ENCODE assay signal across 8 cellular contexts in genomic region chr10:114498413-114499111, GRCh38.
DNase-seq lines count a peak whose midpoint lies in the region; ATAC-seq, FAIRE-seq and TF ChIP-seq lines count a peak whose summit lies in the region.
"Had no signal": no experiment of that assay in that cellular context is flagged by ENCODE, and none has a peak within 500 bp of the region (broad histone marks: within the 10 kb centered on the region; RNA-seq: fewer than 3 reads in every experiment).

No MANE protein-coding gene starts in this region.

- no peak for FAIRE-seq in small intestine (lab: Jason Lieb, UNC)

- H3K4me1 ChIP-seq in PC-9 (replicated peaks; ENCODE audit: insufficient read depth): peaks cover 23% of the 10 kb centered on the region
- peaks cover 2 to 11% of the 10 kb centered on the region in 2 donors for H3K4me1 ChIP-seq in small intestine (ENCODE audit: control insufficient read depth in 2 of 2, insufficient read depth in 1 of 2, low read depth in 1 of 2, low read length in 1 of 2)
- H3K4me1 ChIP-seq in GM23338 (ENCODE audit: insufficient read depth): peaks cover 7% of the 10 kb centered on the region; the same call in 1 of the 2 replicates

- H3K9me2 ChIP-seq in PC-9 (ENCODE audit: insufficient read depth): no peaks in the 10 kb centered on the region
- no peaks in the 10 kb centered on the region for H3K9me2 ChIP-seq in GM23338 (ENCODE audit: insufficient read depth)

- no peaks in the 10 kb centered on the region for H3K36me3 ChIP-seq in PC-9 (ENCODE audit: low read depth)
- H3K36me3 ChIP-seq in small intestine (ENCODE audit: control insufficient read depth in 2 of 2, insufficient read depth in 2 of 2, low read length in 2 of 2): no peaks in the 10 kb centered on the region
- no peaks in the 10 kb centered on the region for H3K36me3 ChIP-seq in GM23338 (ENCODE audit: insufficient read depth)

- peak overlapping the region; percentile 68 for H3K27ac ChIP-seq in PC-9
- peak overlapping the region; percentile 62 to 90 for H3K27ac ChIP-seq in small intestine (ENCODE audit: low read depth in 1 of 2, low read length in 1 of 2)
- H3K27ac ChIP-seq in GM23338 (ENCODE audit: low read depth): no peak overlapping the region

- H3K36me3 Mint-ChIP-seq in GM23338 (ENCODE audit: low read depth): peaks cover 5% of the 10 kb centered on the region

- CTCF ChIA-PET in PC-9 (lab: Charles Lee): no interaction called here

- H3F3A ChIP-seq in PC-9 (ENCODE audit: insufficient read depth, low read depth) (peaks cover 10% of the 10 kb centered on the region), GM23338 (replicated peaks; ENCODE audit: low read depth) (no peaks in the 10 kb centered on the region)

- peaks cover 3% of the 10 kb centered on the region; the same call in 2 of the 3 replicates for H3K4me1 Mint-ChIP-seq in GM23338

- DNase-seq in PC-9: no peak
- no peak for DNase-seq in small intestine
- no peak for DNase-seq in NCI-H2107 treated with DMSO at 0.1 percent for 48 hours (lab: John Stamatoyannopoulos, UW; ENCODE audit: unreplicated experiment)
- DNase-seq in GM23338 (ENCODE audit: low spot score): no peak
- no peak for DNase-seq in pons (ENCODE audit: low spot score)
- DNase-seq: H9 had no signal

- WGBS in small intestine, 3 donors: 80 to 90% (median 82%) methylated on average over 2 of the region's 2 CpGs

- no peaks in the 10 kb centered on the region for H3K27me3 ChIP-seq in PC-9 (ENCODE audit: insufficient read depth, low read depth)
- H3K27me3 ChIP-seq in small intestine (ENCODE audit: control insufficient read depth in 2 of 2, insufficient read depth in 2 of 2, low read length in 2 of 2): no peaks in the 10 kb centered on the region
- H3K27me3 ChIP-seq in GM23338 (ENCODE audit: insufficient read depth): no peaks in the 10 kb centered on the region

- BruUV-seq in PC-9 (replicated peaks; lab: Mats Ljungman, UMichigan): no TSS peak

- TF ChIP-seq CTCF in PC-9 (conservative IDR thresholded peaks at IDR 0.05) (no peak), GM23338 (conservative IDR thresholded peaks at IDR 0.05; ENCODE audit: low read depth in 2 of 2) (no peak)

- no peaks in the 10 kb centered on the region for H4K20me1 ChIP-seq in PC-9 (ENCODE audit: insufficient read depth)
- 0 out of 2 replicates have a peak, but pooled peaks cover 3% of the 10 kb centered on the region for H4K20me1 ChIP-seq in GM23338 (replicated peaks; ENCODE audit: insufficient read depth)

- H3K4me2 ChIP-seq in PC-9 (no peak overlapping the region), GM23338 (no peak overlapping the region)

- no peak overlapping the region for H3K4me3 ChIP-seq in PC-9
- no peak overlapping the region for H3K4me3 ChIP-seq in small intestine (ENCODE audit: low read depth in 1 of 2, low read length in 2 of 2)
- H3K4me3 ChIP-seq in GM23338: no peak overlapping the region

- H2AFZ ChIP-seq in PC-9 (no peak overlapping the region), GM23338 (no peak overlapping the region)

- H3K9me3 Mint-ChIP-seq in GM23338: no peaks in the 10 kb centered on the region
- H3K9me3 Mint-ChIP-seq: H9 had no signal

- intact Hi-C loops in PC-9 (cut with micrococcal nuclease; ENCODE audit: unreplicated experiment): no loop called here

- peak; percentile 56 for ATAC-seq in GM19023 (IDR thresholded peaks at IDR 0.05; ENCODE audit: unreplicated experiment)
- peak; percentile 58 for ATAC-seq in HG02678 (IDR thresholded peaks at IDR 0.05; ENCODE audit: unreplicated experiment)
- no peak for ATAC-seq in GM23338

- H3K9me3 ChIP-seq in PC-9 (ENCODE audit: insufficient read depth, low read depth) (no peaks in the 10 kb centered on the region), small intestine (ENCODE audit: control insufficient read depth, low read depth) (no peaks in the 10 kb centered on the region)

- no peak overlapping the region for H3K27ac Mint-ChIP-seq in GM23338
- H3K27ac Mint-ChIP-seq: H9 had no signal

- H3K79me2 ChIP-seq in PC-9 (ENCODE audit: low read depth): peaks cover 37% of the 10 kb centered on the region
- H3K79me2 ChIP-seq in GM23338 (replicated peaks; ENCODE audit: insufficient read depth): peaks cover 25% of the 10 kb centered on the region

- H3K27me3 Mint-ChIP-seq in GM23338 (ENCODE audit: insufficient read depth, low read depth, poor library complexity): no peaks in the 10 kb centered on the region

- POLR2A ChIA-PET in PC-9 (lab: Charles Lee; ENCODE audit: unreplicated experiment): interaction anchor here (0.6 kb wide), 1 partner anchor 419 kb away, joined by 5 read pairs; no protein-coding TSS in a partner anchor

- no peak overlapping the region for H3K4me3 Mint-ChIP-seq in GM23338
- H3K4me3 Mint-ChIP-seq: H9 had no signal

TF ChIP-seq in GM23338, 12 proteins besides CTCF, POLR2A, EP300 and RAD21 (continues in another document):
- TF ChIP-seq EZH2 (IDR thresholded peaks at IDR 0.05; ENCODE audit: low read depth, unreplicated experiment) (no peak), ZNF114 (CRISPR knock-in tag; IDR thresholded peaks at IDR 0.05) (no peak), POLR2AphosphoS5 (IDR thresholded peaks at IDR 0.05; ENCODE audit: low read depth) (no peak), REST (IDR thresholded peaks at IDR 0.05; ENCODE audit: unreplicated experiment) (no peak), ZNF331 (CRISPR knock-in tag; IDR thresholded peaks at IDR 0.05; ENCODE audit: low read depth) (no peak), STAT1 (IDR thresholded peaks at IDR 0.05; ENCODE audit: unreplicated experiment) (no peak), ETS1 (IDR thresholded peaks at IDR 0.05) (no peak), JUNB (IDR thresholded peaks at IDR 0.05; ENCODE audit: unreplicated experiment) (no peak), EZH2phosphoT487 (IDR thresholded peaks at IDR 0.05; ENCODE audit: unreplicated experiment) (no peak)
